ENCODE assay signal across 22 cellular contexts in the genomic region with DNA sequence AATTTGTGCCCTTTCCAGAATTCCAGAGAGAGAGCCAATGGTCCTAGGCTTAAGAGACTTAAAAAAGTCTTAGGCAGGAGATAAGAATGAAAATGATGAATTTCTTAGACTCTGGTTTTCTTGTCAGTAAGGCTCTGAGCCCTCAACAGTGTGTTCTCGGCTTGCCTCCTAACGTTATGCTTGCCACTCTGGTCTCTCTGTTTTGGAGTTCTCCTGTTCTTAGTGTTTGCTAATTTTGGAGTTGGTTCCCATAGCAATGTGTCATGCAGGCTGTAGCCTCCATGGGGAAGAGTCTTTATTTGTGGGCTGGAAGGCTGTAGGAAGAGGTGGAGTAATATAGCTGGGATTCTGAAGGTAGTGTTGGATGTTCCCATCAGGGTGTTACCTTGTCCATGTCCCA.
"Had no signal": no experiment of that assay in that cellular context is flagged by ENCODE, and none has a peak within 500 bp of the region (broad histone marks: within the 10 kb centered on the region; RNA-seq: fewer than 3 reads in every experiment).

No MANE protein-coding gene starts in this region.

- H3K27me3 ChIP-seq: gastroesophageal sphincter, heart left ventricle, pancreas, right lobe of liver, testis, upper lobe of left lung had no signal

- H3K27me3 Mint-ChIP-seq: activated B cell treated with CpG ODN at 0.5 μM for 24 hours; activated CD8-positive, alpha-beta T cell treated with anti-CD3 and anti-CD28 coated beads for 36 hours; activated T-helper 17 cell treated with anti-CD3 and anti-CD28 coated beads, Interleukin-2, amount 50 U/mL, for 72 hours; brain; stimulated activated naive CD8-positive, alpha-beta T cell treated with anti-CD3 and anti-CD28 coated beads, Interleukin-15, amount 100 ng/mL, for 72 hours; T-cell had no signal

- DNase-seq: activated B cell treated with CpG ODN at 0.5 μM for 24 hours; activated CD4-positive, alpha-beta T cell treated with anti-CD3 and anti-CD28 coated beads for 48 hours; activated CD8-positive, alpha-beta T cell treated with anti-CD3 and anti-CD28 coated beads for 36 hours; activated naive CD4-positive, alpha-beta T cell; activated T-cell treated with anti-CD3 and anti-CD28 coated beads, Interleukin-2, amount 50 U/mL, for 1 hour; effector CD4-positive, alpha-beta T cell; heart left ventricle; immature natural killer cell; left cardiac atrium; lower lobe of right lung; pancreas; right lobe of liver; stimulated activated CD4-positive, alpha-beta T cell treated with anti-CD3 and anti-CD28 coated beads, Interleukin-4, amount 100 ng/mL, for 1 hour; stimulated activated naive CD8-positive, alpha-beta T cell treated with anti-CD3 and anti-CD28 coated beads, Interleukin-15, amount 100 ng/mL, for 72 hours; T-cell; testis; upper lobe of left lung had no signal

- H3K27ac Mint-ChIP-seq: activated B cell treated with CpG ODN at 0.5 μM for 24 hours; activated CD8-positive, alpha-beta T cell treated with anti-CD3 and anti-CD28 coated beads for 36 hours; activated T-helper 17 cell treated with anti-CD3 and anti-CD28 coated beads, Interleukin-2, amount 50 U/mL, for 72 hours; brain; immature natural killer cell; stimulated activated naive CD8-positive, alpha-beta T cell treated with anti-CD3 and anti-CD28 coated beads, Interleukin-15, amount 100 ng/mL, for 72 hours; T-cell had no signal

- H3K27ac ChIP-seq: gastroesophageal sphincter, heart left ventricle, lower lobe of right lung, pancreas, right lobe of liver, testis, upper lobe of left lung had no signal

- H3K36me3 Mint-ChIP-seq: brain had no signal

- ATAC-seq: activated CD8-positive, alpha-beta T cell treated with anti-CD3 and anti-CD28 coated beads for 36 hours; activated T-helper 17 cell treated with anti-CD3 and anti-CD28 coated beads, Interleukin-2, amount 50 U/mL, for 72 hours; esophagus mucosa; gastroesophageal sphincter; left cardiac atrium; lower lobe of right lung; pancreas; right lobe of liver; stimulated activated naive CD8-positive, alpha-beta T cell treated with anti-CD3 and anti-CD28 coated beads, Interleukin-15, amount 100 ng/mL, for 72 hours; T-cell had no signal

- H3K4me3 Mint-ChIP-seq: activated B cell treated with CpG ODN at 0.5 μM for 24 hours; activated CD8-positive, alpha-beta T cell treated with anti-CD3 and anti-CD28 coated beads for 36 hours; activated T-helper 17 cell treated with anti-CD3 and anti-CD28 coated beads, Interleukin-2, amount 50 U/mL, for 72 hours; brain; immature natural killer cell; stimulated activated naive CD8-positive, alpha-beta T cell treated with anti-CD3 and anti-CD28 coated beads, Interleukin-15, amount 100 ng/mL, for 72 hours; T-cell had no signal

- H3K9me3 Mint-ChIP-seq: activated B cell treated with CpG ODN at 0.5 μM for 24 hours; activated CD8-positive, alpha-beta T cell treated with anti-CD3 and anti-CD28 coated beads for 36 hours; activated T-helper 17 cell treated with anti-CD3 and anti-CD28 coated beads, Interleukin-2, amount 50 U/mL, for 72 hours; brain; immature natural killer cell; stimulated activated naive CD8-positive, alpha-beta T cell treated with anti-CD3 and anti-CD28 coated beads, Interleukin-15, amount 100 ng/mL, for 72 hours; T-cell had no signal

- H3K36me3 ChIP-seq: heart left ventricle, pancreas, right lobe of liver had no signal

- H3K4me3 ChIP-seq: gastroesophageal sphincter, heart left ventricle, lower lobe of right lung, pancreas, right lobe of liver, smooth muscle cell, testis, upper lobe of left lung had no signal

- H3K4me1 ChIP-seq: gastroesophageal sphincter, lower lobe of right lung, pancreas, upper lobe of left lung had no signal

- H3K9me3 ChIP-seq: gastroesophageal sphincter, heart left ventricle, lower lobe of right lung, pancreas, right lobe of liver, testis, upper lobe of left lung had no signal

- H3K4me1 Mint-ChIP-seq: activated B cell treated with CpG ODN at 0.5 μM for 24 hours; activated T-helper 17 cell treated with anti-CD3 and anti-CD28 coated beads, Interleukin-2, amount 50 U/mL, for 72 hours; brain; immature natural killer cell; stimulated activated naive CD8-positive, alpha-beta T cell treated with anti-CD3 and anti-CD28 coated beads, Interleukin-15, amount 100 ng/mL, for 72 hours; T-cell had no signal
